Comparison of ENCODE assay signal across 8 cellular contexts in genomic region chr9:132406554-132407122, GRCh38. TPM values are rescaled to one million over a fixed set of nuclear protein-coding genes. Genes with fewer than 3 reads are reported as not detected.
A peak's percentile ranks its signal among the peaks of the same experiment; 100 is the strongest.
DNase-seq lines count a peak whose midpoint lies in the region; ATAC-seq, FAIRE-seq and TF ChIP-seq lines count a peak whose summit lies in the region.

Gene TTF1, minus strand, starts transcription at chr9:132406840. Its CDS starts 4,019 bp downstream, at chr9:132402821.

- DNase-seq in HFFc6, result peak; percentile 86
- peak; percentile 91 for DNase-seq in NB4 (ENCODE audit: low read depth)
- peak; percentile 95 for DNase-seq in SK-MEL-5 (ENCODE audit: low read depth, low spot score)
- peak; percentile 78 to 91 (median 85) for DNase-seq in activated naive CD4-positive, alpha-beta T cell (lab: John Stamatoyannopoulos, UW)

- H3K27ac ChIP-seq in gastroesophageal sphincter (peak within 1 kb of the TSS in 3 of 4 donors; percentile 7 to 70 (median 41)), neutrophil (peak within 1 kb of the TSS; percentile 53), subcutaneous abdominal adipose tissue (ENCODE audit: low read depth, low read length) (peak within 1 kb of the TSS; percentile 17)

- no peaks in the 10 kb centered on the region for H3K9me3 ChIP-seq in gastroesophageal sphincter
- H3K9me3 ChIP-seq in neutrophil, result no peaks in the 10 kb centered on the region
- no peaks in the 10 kb centered on the region for H3K9me3 ChIP-seq in subcutaneous abdominal adipose tissue (ENCODE audit: control insufficient read depth in 5 of 5, low read length in 5 of 5)

- in situ Hi-C loops in SK-MEL-5 (cut with HindIII; ENCODE audit: low pct_unique_long_range_greater_than_20kb, low sequenced_read_pairs), result no loop called here

- H3K9ac ChIP-seq in subcutaneous abdominal adipose tissue (ENCODE audit: low read length in 5 of 5), result peak within 1 kb of the TSS; percentile 68 to 84 (median 81)

- H3K9me3 Mint-ChIP-seq in HFFc6, result no peaks in the 10 kb centered on the region

- H3K27me3 Mint-ChIP-seq in HFFc6 (ENCODE audit: insufficient read depth), result peaks cover 11% of the 10 kb centered on the region

- H3K36me3 ChIP-seq in gastroesophageal sphincter (peaks cover 0 to 22% of the 10 kb centered on the region in 2 donors), neutrophil (peaks cover 13% of the 10 kb centered on the region), subcutaneous abdominal adipose tissue (ENCODE audit: control insufficient read depth in 5 of 5, insufficient read depth in 5 of 5, low read length in 5 of 5) (peaks cover 0 to 15% (median 8%) of the 10 kb centered on the region in 5 donors)

- ATAC-seq in gastroesophageal sphincter, result peak; percentile 90

- TF ChIP-seq POLR2A in NB4 (IDR thresholded peaks at IDR 0.05; ENCODE audit: extremely low read depth, insufficient read length) (peak; percentile 61), gastroesophageal sphincter (IDR thresholded peaks at IDR 0.05) (peak in 1 of 2 donors; percentile 13)

- H3K4me1 Mint-ChIP-seq in HFFc6 (ENCODE audit: low read depth), result peaks cover 33% of the 10 kb centered on the region

- TF ChIP-seq EP300 in gastroesophageal sphincter (IDR thresholded peaks at IDR 0.05), result no peak

- H3K4me3 Mint-ChIP-seq in HFFc6, result peak within 1 kb of the TSS; percentile 92

- H3K4me3 ChIP-seq in NB4 (ENCODE audit: low read depth, low read length) (peak within 1 kb of the TSS; percentile 86), gastroesophageal sphincter (peak within 1 kb of the TSS; percentile 76 to 81), neutrophil (ENCODE audit: low read depth in 1 of 2, low read length in 1 of 2) (peak within 1 kb of the TSS; percentile 69 to 82), subcutaneous abdominal adipose tissue (ENCODE audit: low read depth in 1 of 5, low read length in 5 of 5) (peak within 1 kb of the TSS; percentile 81 to 95 (median 88))

- H3K4me1 ChIP-seq in gastroesophageal sphincter (peaks cover 0 to 52% (median 20%) of the 10 kb centered on the region in 3 donors), neutrophil (ENCODE audit: control insufficient read depth in 1 of 2, insufficient read depth in 1 of 2, low read depth in 1 of 2, low read length in 1 of 2) (peaks cover 31 to 40% of the 10 kb centered on the region in 2 experiments), subcutaneous abdominal adipose tissue (ENCODE audit: control insufficient read depth in 5 of 5, insufficient read depth in 5 of 5, low read length in 5 of 5) (peaks cover 5 to 46% (median 37%) of the 10 kb centered on the region in 5 donors)

- peaks cover 26% of the 10 kb centered on the region for H3K27me3 ChIP-seq in gastroesophageal sphincter
- peaks cover 41% of the 10 kb centered on the region for H3K27me3 ChIP-seq in neutrophil
- peaks cover 16 to 25% (median 21%) of the 10 kb centered on the region in 5 donors for H3K27me3 ChIP-seq in subcutaneous abdominal adipose tissue (ENCODE audit: control insufficient read depth in 5 of 5, insufficient read depth in 4 of 5, low read length in 5 of 5)

- 0 to 1% methylated on average over 1 to 17 of the region's 33 CpGs for WGBS in gastroesophageal sphincter (ENCODE audit: low coverage in 1 of 2), 2 donors

- peaks cover 10% of the 10 kb centered on the region; the same call in 1 of the 2 replicates for H3K36me3 Mint-ChIP-seq in HFFc6 (ENCODE audit: low read depth)

- TF ChIP-seq CTCF in HFFc6 (IDR thresholded peaks at IDR 0.05), result no peak
- no peak for TF ChIP-seq CTCF in NB4 (IDR thresholded peaks at IDR 0.05; ENCODE audit: low read depth, low read length)
- TF ChIP-seq CTCF in gastroesophageal sphincter (IDR thresholded peaks at IDR 0.05), result no peak
- peak; percentile 27 for TF ChIP-seq CTCF in neutrophil (IDR thresholded peaks at IDR 0.05)

- peak; percentile 81 for FAIRE-seq in G401.6 (lab: Jason Lieb, UNC)

- H3K27ac Mint-ChIP-seq in HFFc6, result peak within 1 kb of the TSS; percentile 87

RNA-seq across cellular contexts. Expression of gene TTF1, which starts in this region (rescaled TPM):
- 10 to 100 TPM in 4 of 6 experiments, 1 to 10 TPM in 2; 8.5 to 11.7 (median 10.4) TPM for total RNA-seq in HFFc6 (2021; fragmentation: NEBNext Ultra II Directional; extraction: Animal tissue kit (Norgen Biotek cat#: 25700))
- total RNA-seq in SK-MEL-5 (2014; rRNA removed; shearing (Covaris generic)), result 13.9 and 16.7 TPM in 2 replicates
- polyA plus RNA-seq in SK-MEL-5 (2015; cell fraction: cytosol; rRNA removed), result 14.7 and 14.8 TPM in 2 replicates
- polyA plus RNA-seq in SK-MEL-5 (2015; cell fraction: nucleus; rRNA removed), result 6.3 and 9.2 TPM in 2 replicates
- 10 to 100 TPM; 14.5 to 19.7 (median 16.1) TPM for total RNA-seq in gastroesophageal sphincter

Comparison
In these comparisons a context has a peak if more than half of its experiments do, and no peak if none do; other contexts are left out.
1. Peak in every context shown above with its lines: DNase-seq, ATAC-seq, H3K4me3 ChIP-seq and H3K27ac ChIP-seq.